24 cellular contexts compared by ENCODE assay signal in genomic region chr6:378958-379366, GRCh38. TPM values are rescaled to one million over a fixed set of nuclear protein-coding genes. Genes with fewer than 3 reads are reported as not detected.
DNase-seq lines count a peak whose midpoint lies in the region; ATAC-seq and TF ChIP-seq lines count a peak whose summit lies in the region.
"Had no signal": no experiment of that assay in that cellular context is flagged by ENCODE, and none has a peak within 500 bp of the region (broad histone marks: within the 10 kb centered on the region; RNA-seq: fewer than 3 reads in every experiment).

No MANE protein-coding gene starts in this region.

- H3K4me2 ChIP-seq in SU-DHL-6 (ENCODE audit: low read depth, low read length, poor library complexity, severe bottlenecking) (peak overlapping the region; percentile 49), neuronal stem cell (ENCODE audit: insufficient read depth, low read length, poor library complexity, severe bottlenecking) (no peak overlapping the region)

- H3K4me3 ChIP-seq in SU-DHL-6 (ENCODE audit: insufficient read depth, low read length, poor library complexity, severe bottlenecking): no peak overlapping the region
- H3K4me3 ChIP-seq in neuronal stem cell (ENCODE audit: low read length in 2 of 2): no peak overlapping the region
- H3K4me3 ChIP-seq in endodermal cell (ENCODE audit: low read length): no peak overlapping the region
- H3K4me3 ChIP-seq: esophagus muscularis mucosa, pancreas, thoracic aorta had no signal

- H3K9me2 ChIP-seq in SU-DHL-6 (replicated peaks; ENCODE audit: insufficient read depth, low read length): no peaks in the 10 kb centered on the region

- no peak overlapping the region for H3K4ac ChIP-seq in neuronal stem cell (ENCODE audit: low read length)

- no peaks in the 10 kb centered on the region for H3K4me1 ChIP-seq in neuronal stem cell (ENCODE audit: control insufficient read depth in 2 of 2, insufficient read depth in 1 of 2, low read depth in 1 of 2, low read length in 2 of 2)
- H3K4me1 ChIP-seq in endodermal cell (ENCODE audit: control insufficient read depth, insufficient read depth, low read length): no peaks in the 10 kb centered on the region
- H3K4me1 ChIP-seq: pancreas had no signal

- H3K9ac ChIP-seq in SU-DHL-6 (ENCODE audit: low read length) (peak overlapping the region; percentile 8), neuronal stem cell (ENCODE audit: low read depth, low read length, poor library complexity) (no peak overlapping the region), endodermal cell (ENCODE audit: extremely low read depth, low read length, poor library complexity, severe bottlenecking) (no peak overlapping the region)

- H2AFZ ChIP-seq in SU-DHL-6 (ENCODE audit: low read depth, low read length, severe bottlenecking) (no peak overlapping the region), neuronal stem cell (ENCODE audit: low read length) (peak overlapping the region; percentile 20)

- H3K14ac ChIP-seq in neuronal stem cell (ENCODE audit: low read length): no peak overlapping the region

- H3K18ac ChIP-seq in neuronal stem cell (ENCODE audit: low read length): no peak overlapping the region

- H2BK15ac ChIP-seq in neuronal stem cell (ENCODE audit: low read length): no peak overlapping the region

- H3K27ac Mint-ChIP-seq in endodermal cell: no peak overlapping the region

- H3K9me3 Mint-ChIP-seq in endodermal cell: peaks cover 75% of the 10 kb centered on the region
- H3K9me3 Mint-ChIP-seq: activated T-cell treated with anti-CD3 and anti-CD28 coated beads, Interleukin-2, amount 50 U/mL, for 4 hours had no signal

- H3K36me3 ChIP-seq in SU-DHL-6 (ENCODE audit: low read length) (no peaks in the 10 kb centered on the region), neuronal stem cell (replicated peaks in 1 of 2; ENCODE audit: control insufficient read depth in 2 of 2, insufficient read depth in 2 of 2, low read length in 2 of 2) (no peaks in the 10 kb centered on the region), endodermal cell (ENCODE audit: control insufficient read depth, insufficient read depth, low read length) (no peaks in the 10 kb centered on the region)
- H3K36me3 ChIP-seq: esophagus muscularis mucosa, pancreas, thoracic aorta had no signal

- H3K27ac ChIP-seq in SU-DHL-6 (ENCODE audit: low read depth, low read length): peak overlapping the region; percentile 78
- H3K27ac ChIP-seq in neuronal stem cell (replicated peaks; ENCODE audit: low read length): no peak overlapping the region
- no peak overlapping the region for H3K27ac ChIP-seq in endodermal cell (ENCODE audit: low read depth, low read length)
- H3K27ac ChIP-seq: C4-2B, esophagus muscularis mucosa, pancreas, thoracic aorta had no signal

- no peak overlapping the region for H3K23ac ChIP-seq in neuronal stem cell (ENCODE audit: low read depth, low read length, poor library complexity)

- H3K27me3 Mint-ChIP-seq in endodermal cell (ENCODE audit: insufficient read depth): peaks cover 11% of the 10 kb centered on the region

- WGBS in neuronal stem cell (ENCODE audit: extremely low coverage in 2 of 2, insufficient read length in 2 of 2, insufficient replicate concordance in 1 of 2), 2 donors: no CpG with 5 or more reads among the region's 8 CpGs
- WGBS in endodermal cell (ENCODE audit: insufficient coverage in 1 of 2, insufficient read length in 1 of 2), 2 experiments: 77 to 85% methylated on average over 8 of the region's 8 CpGs

- no peaks in the 10 kb centered on the region for H4K20me1 ChIP-seq in SU-DHL-6 (ENCODE audit: low read depth, low read length)

- TF ChIP-seq CTCF in SU-DHL-6 (IDR thresholded peaks at IDR 0.05; ENCODE audit: insufficient read depth, low read length, poor library complexity, severe bottlenecking) (no peak), endodermal cell (conservative IDR thresholded peaks at IDR 0.05) (no peak)

- H2AK5ac ChIP-seq in neuronal stem cell (ENCODE audit: low read depth, low read length): no peak overlapping the region

- H3K27me3 ChIP-seq in SU-DHL-6 (ENCODE audit: low read length): no peaks in the 10 kb centered on the region
- H3K27me3 ChIP-seq in neuronal stem cell (ENCODE audit: control insufficient read depth in 3 of 3, insufficient read depth in 3 of 3, low read depth in 1 of 3, low read length in 3 of 3): peaks cover 0 to 59% (median under 1%) of the 10 kb centered on the region in 3 experiments
- H3K27me3 ChIP-seq in endodermal cell (ENCODE audit: control insufficient read depth, insufficient read depth, low read length, poor library complexity, severe bottlenecking): no peaks in the 10 kb centered on the region

- no peaks in the 10 kb centered on the region for H3K79me1 ChIP-seq in neuronal stem cell (ENCODE audit: low read depth, low read length)

- no peak overlapping the region for H4K91ac ChIP-seq in neuronal stem cell (ENCODE audit: low read depth, low read length, poor library complexity)

- no peak for DNase-seq in neuronal stem cell (ENCODE audit: low spot score)
- no peak for DNase-seq in RKO (ENCODE audit: low spot score)
- DNase-seq in NCI-H2029 treated with DMSO at 0.1 percent for 48 hours (lab: John Stamatoyannopoulos, UW): no peak
- no peak for DNase-seq in endodermal cell
- DNase-seq in GM03348 (ENCODE audit: low spot score): no peak
- DNase-seq: activated CD4-positive, alpha-beta T cell treated with anti-CD3 and anti-CD28 coated beads for 1 hour; activated naive CD4-positive, alpha-beta T cell treated with Interleukin-2 at 50 U/mL for 16 hours; activated T-cell treated with anti-CD3 and anti-CD28 coated beads, Interleukin-2, amount 50 U/mL, for 4 hours; aorta; central memory CD4-positive, alpha-beta T cell; HCEC 1CT; Karpas-422; NCI-H1048; NCI-H1930; NCI-H345; stimulated activated naive CD4-positive, alpha-beta T cell had no signal

- H3F3A ChIP-seq in SU-DHL-6 (ENCODE audit: insufficient read depth): peaks cover 29% of the 10 kb centered on the region

- H3K36me3 Mint-ChIP-seq in endodermal cell (ENCODE audit: low read depth): no peaks in the 10 kb centered on the region

- H3K9me3 ChIP-seq in SU-DHL-6 (ENCODE audit: insufficient read depth, low read length): no peaks in the 10 kb centered on the region
- H3K9me3 ChIP-seq in neuronal stem cell (replicated peaks in 1 of 2; ENCODE audit: control insufficient read depth in 2 of 2, insufficient read depth in 1 of 2, low read depth in 1 of 2, low read length in 2 of 2): peaks cover 0 to 33% of the 10 kb centered on the region in 2 donors
- H3K9me3 ChIP-seq in endodermal cell (ENCODE audit: control insufficient read depth, low read length): peaks cover 4% of the 10 kb centered on the region
- H3K9me3 ChIP-seq: esophagus muscularis mucosa, pancreas, thoracic aorta had no signal

- no peak overlapping the region for H2BK12ac ChIP-seq in neuronal stem cell (ENCODE audit: low read length)

- H3K4me1 Mint-ChIP-seq in endodermal cell: no peaks in the 10 kb centered on the region

- H2BK5ac ChIP-seq in neuronal stem cell (ENCODE audit: low read length): no peak overlapping the region

- H4K8ac ChIP-seq in neuronal stem cell (ENCODE audit: low read depth, low read length): no peak overlapping the region

- ATAC-seq in GM19025 (IDR thresholded peaks at IDR 0.05; ENCODE audit: low read depth, unreplicated experiment): peak; percentile 12
- peak; percentile 3 for ATAC-seq in HG02981 (IDR thresholded peaks at IDR 0.05; ENCODE audit: unreplicated experiment)
- ATAC-seq: activated T-cell treated with anti-CD3 and anti-CD28 coated beads, Interleukin-2, amount 50 U/mL, for 4 hours had no signal

- no peak overlapping the region for H3K4me3 Mint-ChIP-seq in endodermal cell
- H3K4me3 Mint-ChIP-seq: activated T-cell treated with anti-CD3 and anti-CD28 coated beads, Interleukin-2, amount 50 U/mL, for 4 hours had no signal

- H3K79me2 ChIP-seq in SU-DHL-6 (ENCODE audit: insufficient read depth, low read length): no peaks in the 10 kb centered on the region

- H2BK120ac ChIP-seq in neuronal stem cell (ENCODE audit: low read depth, low read length): no peak overlapping the region

RNA-seq across cellular contexts. Expression of gene IRF4, which starts 12.6 kb away (rescaled TPM):
- 0.42 TPM for polyA plus RNA-seq in neuronal stem cell (2013, experiment 1 of 2)
- 0.48 TPM for polyA plus RNA-seq in neuronal stem cell (2013, experiment 2 of 2)
- total RNA-seq in endodermal cell: not detected
- polyA plus RNA-seq in endodermal cell (2013, experiment 1 of 2): 0.32 TPM
- 0.79 TPM for polyA plus RNA-seq in endodermal cell (2013, experiment 2 of 2)
- total RNA-seq: lung microvascular endothelial cell had no signal
